ENCODE assay signal across 8 cellular contexts in genomic region chr2:225464346-225465025, GRCh38.
A peak's percentile ranks its signal among the peaks of the same experiment; 100 is the strongest.
DNase-seq lines count a peak whose midpoint lies in the region; ATAC-seq and TF ChIP-seq lines count a peak whose summit lies in the region.

No MANE protein-coding gene starts in this region.

- H3K27ac ChIP-seq in Panc1 (ENCODE audit: low read length), result no peak overlapping the region

- H3K4me3 ChIP-seq in Panc1 (ENCODE audit: low read depth in 2 of 2, low read length in 2 of 2), result peak overlapping the region; percentile 22 to 43

- in situ Hi-C loops in Panc1 (cut with HindIII; ENCODE audit: low pct_unique_long_range_greater_than_20kb, low sequenced_read_pairs), result no loop called here
- in situ Hi-C loops in G401 (cut with HindIII; ENCODE audit: low sequenced_read_pairs), result no loop called here

- H3K4me1 ChIP-seq in Panc1 (ENCODE audit: control insufficient read depth, insufficient read depth, low read length), result no peaks in the 10 kb centered on the region

- intact Hi-C loops in Panc1 (cut with micrococcal nuclease; ENCODE audit: unreplicated experiment), result no loop called here
- intact Hi-C loops in cardiac septum (cut with DNase I), result no loop called here

- no peaks in the 10 kb centered on the region for H3K9me3 ChIP-seq in Panc1 (ENCODE audit: control insufficient read depth, insufficient read depth, low read depth, low read length)

- no TSS peak for BruUV-seq in Panc1 (replicated peaks; lab: Mats Ljungman, UMichigan)

- POLR2A ChIA-PET in Panc1 (lab: Charles Lee), result no interaction called here

- no peaks in the 10 kb centered on the region for H3K36me3 ChIP-seq in Panc1 (ENCODE audit: control insufficient read depth, insufficient read depth, low read length)

- H3K27me3 ChIP-seq in Panc1 (ENCODE audit: control insufficient read depth, insufficient read depth, low read length), result no peaks in the 10 kb centered on the region

- no peak for TF ChIP-seq CTCF in Panc1 (IDR thresholded peaks at IDR 0.05)

- ATAC-seq in GM18907 (IDR thresholded peaks at IDR 0.05; ENCODE audit: unreplicated experiment), result peak; percentile 90
- ATAC-seq in HG02759 (IDR thresholded peaks at IDR 0.05; ENCODE audit: unreplicated experiment), result peak; percentile 81
- no peak for ATAC-seq in Panc1

- CTCF ChIA-PET in Panc1 (lab: Charles Lee), result no interaction called here

- DNase-seq in Panc1 (ENCODE audit: low read depth, low spot score) (no peak), myocyte (ENCODE audit: low read depth) (peak; percentile 0), GM03348 (ENCODE audit: low spot score) (no peak), cardiac septum (ENCODE audit: low spot score) (no peak), NCI-H146 treated with DMSO at 0.1 percent for 48 hours (lab: John Stamatoyannopoulos, UW; ENCODE audit: unreplicated experiment) (no peak), G401 (ENCODE audit: low spot score) (no peak)
